1 cellular context compared by ENCODE assay signal in the genomic region with DNA sequence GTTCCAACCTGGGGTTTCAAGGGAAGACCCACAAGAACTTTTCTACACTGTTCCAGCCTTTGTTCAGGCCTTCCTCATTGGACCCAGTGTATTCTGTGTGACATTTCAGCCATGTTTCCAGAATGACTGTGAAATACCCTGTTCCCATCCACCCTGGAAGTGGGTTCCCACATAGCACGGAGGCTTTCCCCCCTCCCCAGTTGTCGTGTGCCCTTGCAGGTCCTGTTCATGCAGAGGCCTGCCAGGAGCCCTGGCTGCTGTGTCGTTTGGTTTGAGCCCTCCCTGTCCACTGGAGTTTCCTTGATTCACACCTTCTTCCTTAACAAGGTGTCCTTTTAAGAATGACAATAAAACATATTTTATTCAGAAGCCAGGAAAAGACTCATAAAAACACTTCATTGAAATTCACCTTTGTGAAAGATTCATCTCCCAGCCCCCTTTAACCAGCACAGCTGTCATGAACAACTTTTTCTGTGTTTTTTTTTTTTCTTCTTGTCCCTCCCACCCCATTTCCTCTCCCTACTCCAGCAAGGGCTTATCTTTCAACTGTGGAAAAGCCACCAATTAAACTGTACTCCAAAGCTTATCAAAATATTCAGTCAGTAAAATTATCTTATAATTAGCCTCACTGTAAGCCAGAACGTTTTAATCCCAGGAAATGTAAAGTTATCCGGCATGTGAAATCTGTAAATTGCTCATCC.
TF ChIP-seq lines count a peak whose summit lies in the region.

No MANE protein-coding gene starts in this region.

TF ChIP-seq in H1, 55 proteins besides CTCF, POLR2A, EP300 and RAD21 (continued from another document):
- TF ChIP-seq PHF8 (conservative IDR thresholded peaks at IDR 0.05; ENCODE audit: low read depth, low read length) (no peak), SP1 (IDR thresholded peaks at IDR 0.05; ENCODE audit: low read depth, low read length) (no peak), KDM4A (IDR thresholded peaks at IDR 0.05; ENCODE audit: low read depth, low read length, severe bottlenecking) (no peak), NRF1 (IDR thresholded peaks at IDR 0.05; ENCODE audit: low read depth, low read length) (no peak), RFX5 (IDR thresholded peaks at IDR 0.05; ENCODE audit: borderline replicate concordance, low read depth, low read length) (no peak), CBX8 (IDR thresholded peaks at IDR 0.05; ENCODE audit: borderline replicate concordance, low read depth, low read length) (no peak), SUZ12 (IDR thresholded peaks at IDR 0.05; ENCODE audit: low read length) (no peak)
TF ChIP-seq in H1: peak in this region for 0.
